In genomic region chr10:17453377-17454091, GRCh38 we compare ENCODE assay signal across 8 cellular contexts. TPM values are rescaled to one million over a fixed set of nuclear protein-coding genes. Genes with fewer than 3 reads are reported as not detected.
DNase-seq lines count a peak whose midpoint lies in the region; ATAC-seq and TF ChIP-seq lines count a peak whose summit lies in the region.

No MANE protein-coding gene starts in this region.

- no peak overlapping the region for H3K27ac Mint-ChIP-seq in activated CD4-positive, alpha-beta T cell treated with anti-CD3 and anti-CD28 coated beads for 36 hours
- no peak overlapping the region for H3K27ac Mint-ChIP-seq in progenitor cell of endocrine pancreas

- peaks cover 66% of the 10 kb centered on the region for H3K27me3 ChIP-seq in gastroesophageal sphincter

- H3K9me3 ChIP-seq in gastroesophageal sphincter = peaks cover 0 to 25% (median 0%) of the 10 kb centered on the region in 3 donors

- H3K4me3 Mint-ChIP-seq in activated CD4-positive, alpha-beta T cell treated with anti-CD3 and anti-CD28 coated beads for 36 hours = peak overlapping the region; percentile 72
- H3K4me3 Mint-ChIP-seq in progenitor cell of endocrine pancreas (ENCODE audit: low read depth) = peak overlapping the region; percentile 79

- no peak for TF ChIP-seq EP300 in gastroesophageal sphincter (IDR thresholded peaks at IDR 0.05)

- no peak for TF ChIP-seq CTCF in gastroesophageal sphincter (IDR thresholded peaks at IDR 0.05)
- TF ChIP-seq CTCF in progenitor cell of endocrine pancreas (IDR thresholded peaks at IDR 0.05; ENCODE audit: unreplicated experiment) = no peak

- H3K4me1 ChIP-seq in gastroesophageal sphincter = peaks cover 0 to 20% (median 5%) of the 10 kb centered on the region in 3 donors

- peak overlapping the region in 2 of 4 donors; percentile 37 to 45 for H3K27ac ChIP-seq in gastroesophageal sphincter

- peak; percentile 73 for ATAC-seq in activated CD4-positive, alpha-beta T cell treated with anti-CD3 and anti-CD28 coated beads for 36 hours
- ATAC-seq in gastroesophageal sphincter = peak; percentile 60
- ATAC-seq in GM19324 (IDR thresholded peaks at IDR 0.05; ENCODE audit: low FRiP score, unreplicated experiment) = no peak
- ATAC-seq in HG02970 (IDR thresholded peaks at IDR 0.05; ENCODE audit: low FRiP score, unreplicated experiment) = no peak

- intact Hi-C loops in activated CD4-positive, alpha-beta T cell treated with anti-CD3 and anti-CD28 coated beads for 36 hours (cut with DNase I, micrococcal nuclease) = no loop called here

- H3K4me1 Mint-ChIP-seq in activated CD4-positive, alpha-beta T cell treated with anti-CD3 and anti-CD28 coated beads for 36 hours = peaks cover 16% of the 10 kb centered on the region
- peaks cover 4% of the 10 kb centered on the region for H3K4me1 Mint-ChIP-seq in progenitor cell of endocrine pancreas (ENCODE audit: low read depth)

- CTCF ChIA-PET in activated CD4-positive, alpha-beta T cell treated with anti-CD3 and anti-CD28 coated beads for 36 hours (lab: Charles Lee) = interaction anchor here (0.5 to 0.9 kb wide), 3 partner anchors 14 to 740 kb away, joined by 3 to 6 read pairs (median 3); no protein-coding TSS in a partner anchor

- H3K36me3 Mint-ChIP-seq in activated CD4-positive, alpha-beta T cell treated with anti-CD3 and anti-CD28 coated beads for 36 hours (ENCODE audit: low read depth) = no peaks in the 10 kb centered on the region
- H3K36me3 Mint-ChIP-seq in progenitor cell of endocrine pancreas (ENCODE audit: insufficient read depth) = peaks cover 8% of the 10 kb centered on the region

- 2 to 3% methylated on average over 5 to 15 of the region's 66 CpGs for WGBS in gastroesophageal sphincter (ENCODE audit: low coverage in 1 of 2), 2 donors

- no peak for TF ChIP-seq POLR2A in gastroesophageal sphincter (IDR thresholded peaks at IDR 0.05)

- peak; percentile 56 for DNase-seq in activated CD4-positive, alpha-beta T cell treated with anti-CD3 and anti-CD28 coated beads for 36 hours
- no peak for DNase-seq in activated CD4-positive, alpha-beta T cell treated with anti-CD3 and anti-CD28 coated beads for 1 hour
- DNase-seq in NCI-H526 (lab: John Stamatoyannopoulos, UW) = peak; percentile 32 to 81
- peak; percentile 75 for DNase-seq in activated effector memory CD4-positive, alpha-beta T cell treated with anti-CD3 and anti-CD28 coated beads, Interleukin-2, amount 50 U/mL, for 16 hours
- peak; percentile 41 for DNase-seq in progenitor cell of endocrine pancreas (ENCODE audit: low spot score, unreplicated experiment)

- POLR2A ChIA-PET in activated CD4-positive, alpha-beta T cell treated with anti-CD3 and anti-CD28 coated beads for 36 hours (lab: Charles Lee) = no interaction called here

- H3K36me3 ChIP-seq in gastroesophageal sphincter = peaks cover 0 to 5% of the 10 kb centered on the region in 2 donors

- H3K9me3 Mint-ChIP-seq in activated CD4-positive, alpha-beta T cell treated with anti-CD3 and anti-CD28 coated beads for 36 hours (ENCODE audit: low read depth) = peaks cover 8% of the 10 kb centered on the region
- peaks cover 13% of the 10 kb centered on the region for H3K9me3 Mint-ChIP-seq in progenitor cell of endocrine pancreas (ENCODE audit: low read depth)

- H3K27me3 Mint-ChIP-seq in activated CD4-positive, alpha-beta T cell treated with anti-CD3 and anti-CD28 coated beads for 36 hours = peaks cover 30% of the 10 kb centered on the region
- peaks cover 67% of the 10 kb centered on the region for H3K27me3 Mint-ChIP-seq in progenitor cell of endocrine pancreas

- peak overlapping the region; percentile 1 to 54 for H3K4me3 ChIP-seq in gastroesophageal sphincter

RNA-seq across cellular contexts. Expression of gene ST8SIA6, which starts 0.9 kb away (rescaled TPM):
- not detected for total RNA-seq in activated CD4-positive, alpha-beta T cell treated with anti-CD3 and anti-CD28 coated beads for 36 hours
- total RNA-seq in gastroesophageal sphincter (1 to 10 TPM in 2 of 4 donors, not detected in 2; 1.5 to 1.9 TPM), progenitor cell of endocrine pancreas (0.36 and 0.98 TPM in 2 replicates)

Comparison
In these comparisons a context has a peak if more than half of its experiments do, and no peak if none do; other contexts are left out.
1. ATAC-seq: peak in activated CD4-positive, alpha-beta T cell treated with anti-CD3 and anti-CD28 coated beads for 36 hours (single experiment) and gastroesophageal sphincter (single experiment); none in GM19324 (single experiment) and HG02970 (single experiment).